14 cellular contexts compared by ENCODE assay signal in the genomic region with DNA sequence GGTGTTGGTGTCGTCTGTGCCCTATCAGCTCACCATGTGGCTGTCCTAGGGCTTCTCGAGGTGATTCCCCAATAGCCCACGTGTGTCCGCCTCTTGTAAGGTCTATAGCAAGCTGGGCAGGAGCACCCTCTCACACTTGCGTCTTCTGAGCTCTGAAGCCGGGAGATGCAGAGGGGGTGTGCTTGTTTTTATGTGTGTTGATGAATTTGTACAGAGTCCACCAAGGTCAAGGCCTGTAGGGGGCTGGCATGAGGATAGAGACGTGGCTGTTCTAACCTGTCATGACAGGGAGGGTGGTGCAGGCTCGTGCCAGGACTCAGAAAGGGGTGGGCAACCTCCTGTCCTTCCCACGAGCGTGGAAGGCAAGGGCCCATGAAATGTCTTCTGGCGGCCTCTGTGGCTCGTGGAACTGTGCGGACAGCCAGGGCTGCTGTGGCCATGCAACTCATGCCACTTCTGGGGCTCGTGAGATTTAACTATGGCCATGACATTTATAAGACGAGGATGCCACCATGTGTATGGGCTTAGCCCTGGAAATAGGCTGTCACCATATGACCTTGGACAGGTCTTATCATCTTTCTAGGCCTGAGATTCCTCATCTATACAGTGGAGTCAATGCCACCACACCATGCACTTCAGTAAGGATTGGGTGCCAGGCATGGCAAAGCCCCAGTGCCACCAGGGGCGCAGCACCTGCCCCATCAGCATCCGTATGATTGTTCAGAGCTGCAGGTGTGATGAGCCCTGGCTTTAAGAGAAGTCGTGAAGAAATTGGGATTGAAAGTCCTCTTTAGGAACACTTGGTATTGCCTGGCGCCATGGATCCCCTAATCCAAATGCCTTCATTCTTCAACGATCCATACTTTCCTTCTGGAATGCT. TPM values are rescaled to one million over a fixed set of nuclear protein-coding genes. Genes with fewer than 3 reads are reported as not detected.
A peak's percentile ranks its signal among the peaks of the same experiment; 100 is the strongest.
DNase-seq lines count a peak whose midpoint lies in the region; ATAC-seq, FAIRE-seq and TF ChIP-seq lines count a peak whose summit lies in the region.
"Had no signal": no experiment of that assay in that cellular context is flagged by ENCODE, and none has a peak within 500 bp of the region (broad histone marks: within the 10 kb centered on the region; RNA-seq: fewer than 3 reads in every experiment).

No MANE protein-coding gene starts in this region.

- in situ Hi-C loops in HepG2 (cut with HindIII; ENCODE audit: extremely low pct_ligation_motif_present, low pct_unique_long_range_greater_than_20kb), result loop anchor here (5.0 kb wide), 2 partner anchors 262 to 327 kb away; no protein-coding TSS in a partner anchor

- H3K4me3 ChIP-seq in SK-N-SH (ENCODE audit: low read depth in 2 of 2, low read length in 1 of 2), result no peak overlapping the region
- H3K4me3 ChIP-seq in HepG2 (replicated peaks in 1 of 3; ENCODE audit: insufficient read depth in 1 of 3, low read depth in 2 of 3, low read length in 3 of 3), result no peak overlapping the region
- H3K4me3 ChIP-seq: GM23338, K562 had no signal

- H3K4me2 ChIP-seq in SK-N-SH, result no peak overlapping the region
- H3K4me2 ChIP-seq in HepG2 (ENCODE audit: low read depth, low read length), result peak overlapping the region; percentile 59
- H3K4me2 ChIP-seq: GM23338 had no signal

- H3K4me3 Mint-ChIP-seq in brain, result peak overlapping the region in 2 of 5 experiments; percentile 82 to 83
- H3K4me3 Mint-ChIP-seq in activated CD4-positive, alpha-beta T cell treated with anti-CD3 and anti-CD28 coated beads for 36 hours, result no peak overlapping the region
- H3K4me3 Mint-ChIP-seq: B cell; CD4-positive, alpha-beta T cell had no signal

- H3K27me3 Mint-ChIP-seq in brain, result peaks cover 24% of the 10 kb centered on the region
- H3K27me3 Mint-ChIP-seq in activated CD4-positive, alpha-beta T cell treated with anti-CD3 and anti-CD28 coated beads for 36 hours, result peaks cover 29% of the 10 kb centered on the region

- peak overlapping the region in 3 of 5 experiments; percentile 80 to 98 (median 93) for H3K27ac Mint-ChIP-seq in brain
- no peak overlapping the region for H3K27ac Mint-ChIP-seq in activated CD4-positive, alpha-beta T cell treated with anti-CD3 and anti-CD28 coated beads for 36 hours
- H3K27ac Mint-ChIP-seq: B cell; CD4-positive, alpha-beta T cell; GM23338 had no signal

- no peak for TF ChIP-seq EP300 in SK-N-SH (IDR thresholded peaks at IDR 0.05; ENCODE audit: borderline replicate concordance in 1 of 2, low read depth in 1 of 2, low read length in 1 of 2)
- no peak for TF ChIP-seq EP300 in HepG2 (IDR thresholded peaks at IDR 0.05; ENCODE audit: low read depth in 2 of 2, low read length in 2 of 2)
- no peak for TF ChIP-seq EP300 in HepG2 (CRISPR knock-in tag; IDR thresholded peaks at IDR 0.05; ENCODE audit: borderline replicate concordance)

- POLR2A ChIA-PET in SK-N-SH (lab: Yijun Ruan, JAX) (no interaction called here), HepG2 (lab: Yijun Ruan, JAX) (no interaction called here)
- POLR2A ChIA-PET in activated CD4-positive, alpha-beta T cell treated with anti-CD3 and anti-CD28 coated beads for 36 hours (lab: Charles Lee), result no interaction called here

- WGBS in SK-N-SH (ENCODE audit: low lambda C conversion rate), result 40% methylated on average over 20 of the region's 20 CpGs
- 18% methylated on average over 17 of the region's 20 CpGs for WGBS in HepG2 (ENCODE audit: low lambda C conversion rate)

- H3K9ac ChIP-seq in SK-N-SH (no peak overlapping the region), HepG2 (ENCODE audit: insufficient read depth, low read depth, low read length) (no peak overlapping the region)

- no peak for FAIRE-seq in HepG2 (lab: Jason Lieb, UNC)

- H3K9me3 Mint-ChIP-seq in brain, result peaks cover 0 to 3% (median 0%) of the 10 kb centered on the region in 5 experiments
- no peaks in the 10 kb centered on the region for H3K9me3 Mint-ChIP-seq in activated CD4-positive, alpha-beta T cell treated with anti-CD3 and anti-CD28 coated beads for 36 hours (ENCODE audit: low read depth)
- H3K9me3 Mint-ChIP-seq: CD4-positive, alpha-beta T cell; GM23338 had no signal

- H3K9me3 ChIP-seq in SK-N-SH (no peaks in the 10 kb centered on the region), HepG2 (ENCODE audit: low read length) (no peaks in the 10 kb centered on the region)
- H3K9me3 ChIP-seq: Caco-2, Peyer's patch had no signal

- ATAC-seq in SK-N-SH treated with all-trans-retinoic acid at 6 μM for 48 hours (no peak), HepG2 (peak; percentile 12)
- ATAC-seq in activated CD4-positive, alpha-beta T cell treated with anti-CD3 and anti-CD28 coated beads for 36 hours, result no peak

- CTCF ChIA-PET in SK-N-SH (lab: Yijun Ruan, JAX), result interaction anchor here (0.6 to 9.9 kb wide), 38 partner anchors 8 to 636 kb away, joined by 3 to 290 read pairs (median 7); no protein-coding TSS in a partner anchor
- CTCF ChIA-PET in HepG2 (lab: Yijun Ruan, JAX; ENCODE audit: low intra/inter-chr PET ratio, low total read pairs), result interaction anchor here (2.8 to 3.2 kb wide), 2 partner anchors 258 to 327 kb away, joined by 38 to 62 read pairs; no protein-coding TSS in a partner anchor
- CTCF ChIA-PET in activated CD4-positive, alpha-beta T cell treated with anti-CD3 and anti-CD28 coated beads for 36 hours (lab: Charles Lee), result interaction anchor here (0.6 to 2.2 kb wide), 2 partner anchors 73 to 329 kb away, joined by 3 to 7 read pairs; no protein-coding TSS in a partner anchor

- no peak overlapping the region for H3K27ac ChIP-seq in SK-N-SH (ENCODE audit: low read depth in 2 of 2, low read length in 1 of 2)
- no peak overlapping the region for H3K27ac ChIP-seq in HepG2 (ENCODE audit: extremely low read length, insufficient read depth, low read length)
- H3K27ac ChIP-seq: Peyer's patch had no signal

- TF ChIP-seq POLR2A in HepG2 (IDR thresholded peaks at IDR 0.05; ENCODE audit: insufficient read depth in 1 of 2, low read depth in 2 of 2, low read length in 2 of 2), result no peak

- no peaks in the 10 kb centered on the region for H3K79me2 ChIP-seq in SK-N-SH (ENCODE audit: insufficient read depth)
- no peaks in the 10 kb centered on the region for H3K79me2 ChIP-seq in HepG2 (ENCODE audit: insufficient read depth, low read length)

- DNase-seq in SK-N-SH (no peak), HepG2 (ENCODE audit: low spot score) (no peak), DMS153 (lab: John Stamatoyannopoulos, UW) (no peak), HCEC 1CT (no peak)
- no peak for DNase-seq in activated CD4-positive, alpha-beta T cell treated with anti-CD3 and anti-CD28 coated beads for 36 hours
- no peak for DNase-seq in stimulated activated CD8-positive, alpha-beta memory T cell treated with anti-CD3 and anti-CD28 coated beads, Interleukin-4, amount 100 ng/mL, for 48 hours
- DNase-seq: CD4-positive, alpha-beta T cell had no signal

- H3K27me3 ChIP-seq in SK-N-SH (ENCODE audit: insufficient read depth) (no peaks in the 10 kb centered on the region), HepG2 (ENCODE audit: control insufficient read depth in 1 of 2, insufficient read depth in 2 of 2, low read length in 2 of 2) (peaks cover 6 to 80% of the 10 kb centered on the region in 2 experiments)

- BruUV-seq in HepG2 (replicated peaks; lab: Mats Ljungman, UMichigan), result no TSS peak

- H4K20me1 ChIP-seq in SK-N-SH (ENCODE audit: insufficient read depth) (0 out of 2 replicates have a peak, but pooled peaks cover 10% of the 10 kb centered on the region), HepG2 (ENCODE audit: insufficient read depth, low read length) (no peaks in the 10 kb centered on the region)

- H2AFZ ChIP-seq in SK-N-SH (ENCODE audit: low read depth) (no peak overlapping the region), HepG2 (ENCODE audit: low read length) (no peak overlapping the region)
- H2AFZ ChIP-seq: GM23338 had no signal

- H3K36me3 ChIP-seq in SK-N-SH (replicated peaks in 1 of 2; ENCODE audit: control insufficient read depth in 1 of 2, insufficient read depth in 2 of 2, low read length in 1 of 2) (no peaks in the 10 kb centered on the region), HepG2 (replicated peaks in 1 of 2; ENCODE audit: control insufficient read depth in 1 of 2, insufficient read depth in 2 of 2, low read length in 2 of 2) (no peaks in the 10 kb centered on the region)
- H3K36me3 ChIP-seq: Peyer's patch had no signal

- H3K9me2 ChIP-seq in SK-N-SH, result no peaks in the 10 kb centered on the region

- peaks cover 0 to 10% of the 10 kb centered on the region in 2 experiments; a peak in 1 of 4 replicates for H3K4me1 ChIP-seq in SK-N-SH (ENCODE audit: control insufficient read depth in 1 of 2, insufficient read depth in 2 of 2, low read depth in 1 of 2, low read length in 1 of 2)
- peaks cover 29% of the 10 kb centered on the region for H3K4me1 ChIP-seq in HepG2 (ENCODE audit: insufficient read depth, low read length)
- H3K4me1 ChIP-seq: Caco-2 had no signal

- intact Hi-C loops in HepG2 (cut with micrococcal nuclease; ENCODE audit: unreplicated experiment), result no loop called here
- intact Hi-C loops in activated CD4-positive, alpha-beta T cell treated with anti-CD3 and anti-CD28 coated beads for 36 hours (cut with DNase I, micrococcal nuclease), result no loop called here

- TF ChIP-seq RAD21 in SK-N-SH (IDR thresholded peaks at IDR 0.05; ENCODE audit: low read length) (peak; percentile 32; the same call in 1 of the 2 replicates), HepG2 (CRISPR knock-in tag; IDR thresholded peaks at IDR 0.05) (no peak)

- H3K36me3 Mint-ChIP-seq in brain, result peaks cover 5% of the 10 kb centered on the region
- no peaks in the 10 kb centered on the region for H3K36me3 Mint-ChIP-seq in activated CD4-positive, alpha-beta T cell treated with anti-CD3 and anti-CD28 coated beads for 36 hours (ENCODE audit: low read depth)

- H3K4me1 Mint-ChIP-seq in brain, result peaks cover 48% of the 10 kb centered on the region
- peaks cover 3% of the 10 kb centered on the region for H3K4me1 Mint-ChIP-seq in activated CD4-positive, alpha-beta T cell treated with anti-CD3 and anti-CD28 coated beads for 36 hours

- H3F3A ChIP-seq in SK-N-SH (replicated peaks; ENCODE audit: insufficient read depth), result peaks cover 4% of the 10 kb centered on the region

- TF ChIP-seq CTCF in SK-N-SH (IDR thresholded peaks at IDR 0.05), result no peak
- no peak for TF ChIP-seq CTCF in brain (conservative IDR thresholded peaks at IDR 0.05)
- no peak for TF ChIP-seq CTCF in HepG2 (CRISPR knock-in tag; IDR thresholded peaks at IDR 0.05)

RNA-seq across cellular contexts. Expression of a gene that starts 2.3 kb away (rescaled TPM):
- 13.3 and 15.9 TPM in 2 replicates for polyA plus RNA-seq in SK-N-SH (2012; rRNA removed)
- polyA plus RNA-seq in SK-N-SH (2012; cell fraction: cytosol; rRNA removed), result 16.6 and 17.2 TPM in 2 replicates
- polyA plus RNA-seq in SK-N-SH (2012; cell fraction: nucleus; rRNA removed), result 6.9 and 7.5 TPM in 2 replicates
- polyA plus RNA-seq in brain (ENCODE audit: insufficient read depth, low read depth, low replicate concordance), result 202 TPM
- not detected in 2 replicates for total RNA-seq in HepG2 (2016; rRNA removed; fragmentation: Illumina TruSeq; extraction: Trizol)
- total RNA-seq in HepG2 (2016; cell fraction: cytosol; rRNA removed; fragmentation: Illumina TruSeq; extraction: Trizol; ENCODE audit: low read depth), result not detected in 2 replicates
- total RNA-seq in HepG2 (2016; cell fraction: insoluble cytoplasmic fraction; rRNA removed; fragmentation: Illumina TruSeq; extraction: Trizol), result not detected in 2 replicates
- not detected in 2 replicates for total RNA-seq in HepG2 (2016; cell fraction: membrane; rRNA removed; fragmentation: Illumina TruSeq; extraction: Trizol)
- not detected in 2 replicates for total RNA-seq in HepG2 (2016; cell fraction: nucleus; rRNA removed; fragmentation: Illumina TruSeq; extraction: Trizol)
- polyA plus RNA-seq in HepG2 (2011; rRNA removed), result 0.03 TPM in 1 of 2 replicates, not detected in the other
- not detected in 2 replicates for polyA plus RNA-seq in HepG2 (2011; cell fraction: cytosol; rRNA removed)
- not detected in 2 replicates for polyA plus RNA-seq in HepG2 (2011; cell fraction: nucleus; rRNA removed)
- not detected in 2 replicates for polyA plus RNA-seq in HepG2 (2012)
- polyA plus RNA-seq in HepG2 (2016; cell fraction: cytosol; fragmentation: Illumina TruSeq; extraction: Trizol; ENCODE audit: low read depth), result 0.08 TPM in 1 of 2 replicates, not detected in the other
- not detected in 2 replicates for polyA plus RNA-seq in HepG2 (2016; cell fraction: insoluble cytoplasmic fraction; fragmentation: Illumina TruSeq; extraction: Trizol; ENCODE audit: low read depth)
- not detected in 2 replicates for polyA plus RNA-seq in HepG2 (2016; cell fraction: membrane; fragmentation: Illumina TruSeq; extraction: Trizol; ENCODE audit: low read depth)
- not detected in 2 replicates for polyA plus RNA-seq in HepG2 (2016; cell fraction: nucleus; fragmentation: Illumina TruSeq; extraction: Trizol; ENCODE audit: insufficient read depth, low read depth)
- 12.4 TPM in 1 of 2 replicates, not detected in the other for polyA minus RNA-seq in HepG2 (2011; rRNA and poly(A)+ RNA removed; ENCODE audit: low replicate concordance)
- polyA minus RNA-seq in HepG2 (2011; cell fraction: cytosol; rRNA and poly(A)+ RNA removed), result not detected in 2 replicates
- not detected in 2 replicates for polyA minus RNA-seq in HepG2 (2011; cell fraction: nucleus; rRNA and poly(A)+ RNA removed)
- not detected for total RNA-seq in activated CD4-positive, alpha-beta T cell treated with anti-CD3 and anti-CD28 coated beads for 36 hours
- total RNA-seq: B cell; Caco-2; CD4-positive, alpha-beta T cell; K562 had no signal
- polyA plus RNA-seq: K562 had no signal

Comparison
In these comparisons a context has a peak if more than half of its experiments do, and no peak if none do; other contexts are left out.
1. RNA of a gene that starts 2.3 kb away (polyA plus RNA-seq): 202 TPM in brain (single experiment) and 6.9 to 17.2 TPM in SK-N-SH; 0.03 to 0.08 TPM in HepG2; every median in the first group is over 4 times any median in the second.